In the genomic region with DNA sequence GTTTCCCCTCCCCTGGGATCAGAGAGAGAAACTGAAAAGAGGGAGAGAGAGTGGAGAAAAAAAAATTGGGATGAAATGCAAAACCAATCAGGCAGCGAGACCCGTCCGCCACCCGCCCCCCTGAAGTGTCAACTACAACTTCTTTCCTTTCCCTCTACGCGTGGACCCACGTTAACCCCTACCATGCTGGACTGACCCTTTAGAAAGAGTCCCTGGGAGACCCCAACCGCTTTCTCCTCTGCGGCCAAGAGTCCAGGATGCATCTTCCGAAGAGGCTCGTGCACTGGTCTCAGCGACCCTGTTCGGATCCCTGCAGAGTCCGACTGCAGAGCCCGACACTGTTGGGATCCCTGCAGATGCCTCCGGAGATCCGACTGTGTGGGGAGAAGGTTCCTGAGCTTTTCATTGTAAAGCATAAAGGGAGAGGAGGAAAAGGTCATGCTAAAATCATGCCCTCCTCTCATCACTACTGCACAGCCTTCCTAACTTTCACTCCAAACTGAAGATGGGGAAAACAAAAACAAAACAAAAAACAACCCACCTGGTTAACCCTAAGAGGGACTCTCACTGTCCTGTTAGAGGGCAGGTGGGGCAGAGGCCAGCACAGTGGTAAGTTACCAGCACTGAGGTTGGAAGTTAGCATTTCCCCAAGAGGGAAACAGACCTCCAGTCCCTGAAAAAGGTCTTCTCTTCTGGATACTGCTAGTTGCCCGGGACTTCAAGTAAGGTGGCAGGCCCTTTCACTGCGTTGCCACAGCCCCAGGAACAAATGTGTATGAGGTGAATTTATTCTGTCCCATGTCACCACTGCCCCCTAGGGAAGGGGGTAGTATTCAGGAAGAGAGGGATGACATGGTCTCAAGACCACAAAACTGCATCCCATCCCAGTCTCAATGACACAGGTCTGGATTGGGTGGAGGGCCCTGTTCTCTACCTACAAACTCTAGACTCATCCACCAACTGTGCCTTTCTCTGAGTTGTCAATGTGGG, we compare ENCODE assay signal across 11 cellular contexts. TPM values are rescaled to one million over a fixed set of nuclear protein-coding genes. Genes with fewer than 3 reads are reported as not detected.
DNase-seq lines count a peak whose midpoint lies in the region; ATAC-seq and TF ChIP-seq lines count a peak whose summit lies in the region.
"Had no signal": no experiment of that assay in that cellular context is flagged by ENCODE, and none has a peak within 500 bp of the region (broad histone marks: within the 10 kb centered on the region; RNA-seq: fewer than 3 reads in every experiment).

No MANE protein-coding gene starts in this region.

- no peaks in the 10 kb centered on the region for H3K9me3 ChIP-seq in transverse colon

- H2BK120ac ChIP-seq in mesendoderm (ENCODE audit: low read depth, low read length), result no peak overlapping the region

- H3K27ac ChIP-seq in mesendoderm (ENCODE audit: low read depth, low read length) (no peak overlapping the region), transverse colon (peak overlapping the region in 3 of 4 donors; percentile 50 to 72 (median 55))

- peak overlapping the region; percentile 48 for H3K4me3 Mint-ChIP-seq in activated T-cell treated with anti-CD3 and anti-CD28 coated beads, Interleukin-2, amount 50 U/mL, for 4 hours

- H3K18ac ChIP-seq in mesendoderm (ENCODE audit: low read length), result peak overlapping the region; percentile 61

- H3K9ac ChIP-seq in mesendoderm (ENCODE audit: low read length), result no peak overlapping the region

- H3K4ac ChIP-seq in mesendoderm (ENCODE audit: low read depth, low read length), result no peak overlapping the region

- no peak overlapping the region for H4K5ac ChIP-seq in mesendoderm (ENCODE audit: low read length)

- TF ChIP-seq EP300 in transverse colon (IDR thresholded peaks at IDR 0.05; ENCODE audit: low read depth), result no peak

- no peaks in the 10 kb centered on the region for H3K4me1 ChIP-seq in mesendoderm (ENCODE audit: control insufficient read depth, low read depth, low read length)
- peaks cover 0 to 16% (median 5%) of the 10 kb centered on the region in 4 donors for H3K4me1 ChIP-seq in transverse colon

- H3K4me2 ChIP-seq in mesendoderm (ENCODE audit: low read length), result peak overlapping the region; percentile 29

- peak overlapping the region; percentile 49 for H3K56ac ChIP-seq in mesendoderm (ENCODE audit: low read length)

- no peak for ATAC-seq in activated T-cell treated with anti-CD3 and anti-CD28 coated beads, Interleukin-2, amount 50 U/mL, for 4 hours
- no peak for ATAC-seq in HG02884 (IDR thresholded peaks at IDR 0.05; ENCODE audit: unreplicated experiment)

- H3K36me3 Mint-ChIP-seq in activated T-cell treated with anti-CD3 and anti-CD28 coated beads, Interleukin-2, amount 50 U/mL, for 4 hours (ENCODE audit: insufficient read depth), result no peaks in the 10 kb centered on the region
- H3K36me3 Mint-ChIP-seq: CD4-positive, CD25-positive, alpha-beta regulatory T cell had no signal

- no peak overlapping the region for H2BK15ac ChIP-seq in mesendoderm (replicated peaks; ENCODE audit: low read depth)

- H3K79me2 ChIP-seq in mesendoderm (ENCODE audit: control insufficient read depth, insufficient read depth, low read length), result no peaks in the 10 kb centered on the region

- H3K36me3 ChIP-seq in mesendoderm (ENCODE audit: control insufficient read depth, insufficient read depth, low read length) (no peaks in the 10 kb centered on the region), transverse colon (no peaks in the 10 kb centered on the region)

- no peak overlapping the region for H2BK5ac ChIP-seq in mesendoderm (ENCODE audit: low read length)

- H3K79me1 ChIP-seq in mesendoderm (ENCODE audit: low read length), result no peaks in the 10 kb centered on the region

- H3K27me3 ChIP-seq in mesendoderm (ENCODE audit: insufficient read depth, low read length, poor library complexity) (peaks cover 9% of the 10 kb centered on the region), transverse colon (peaks cover 51% of the 10 kb centered on the region)

- TF ChIP-seq CTCF in astrocyte of the cerebellum (IDR thresholded peaks at IDR 0.05; ENCODE audit: low read depth, low read length, missing control alignments), result no peak
- no peak for TF ChIP-seq CTCF in transverse colon (IDR thresholded peaks at IDR 0.05)

- H3K27me3 Mint-ChIP-seq in activated T-cell treated with anti-CD3 and anti-CD28 coated beads, Interleukin-2, amount 50 U/mL, for 4 hours (ENCODE audit: low read depth), result peaks cover 61% of the 10 kb centered on the region

- H3K23ac ChIP-seq in mesendoderm (ENCODE audit: low read length), result no peak overlapping the region

- no peak for DNase-seq in activated T-cell treated with anti-CD3 and anti-CD28 coated beads, Interleukin-2, amount 50 U/mL, for 4 hours
- DNase-seq in activated T-cell treated with anti-CD3 and anti-CD28 coated beads for 4 hours (no peak), astrocyte of the cerebellum (ENCODE audit: low read depth) (no peak), mesendoderm (no peak), transverse colon (no peak), GM19238 (ENCODE audit: insufficient read length, low spot score) (no peak), NOMO-1 (lab: John Stamatoyannopoulos, UW; ENCODE audit: unreplicated experiment in 2 of 2) (no peak)
- DNase-seq: CD4-positive, CD25-positive, alpha-beta regulatory T cell; NCI-H774 had no signal

- intact Hi-C loops in transverse colon (cut with DNase I; ENCODE audit: low total_unique reads), result loop anchor here (2.0 to 5.0 kb wide), 2 partner anchors 38 to 217 kb away; no protein-coding TSS in a partner anchor

- no peak for TF ChIP-seq POLR2A in transverse colon (IDR thresholded peaks at IDR 0.05)

- H3K4me1 Mint-ChIP-seq in activated T-cell treated with anti-CD3 and anti-CD28 coated beads, Interleukin-2, amount 50 U/mL, for 4 hours (ENCODE audit: low read depth), result peaks cover 14% of the 10 kb centered on the region

- WGBS in mesendoderm (ENCODE audit: extremely low coverage, insufficient coverage, low lambda C conversion rate), result no CpG with 5 or more reads among the region's 19 CpGs
- 27% methylated on average over 19 of the region's 19 CpGs; no CpG with 5 or more reads in 1 of the 2 donors for WGBS in transverse colon (ENCODE audit: low coverage in 1 of 2), 2 donors

- no peaks in the 10 kb centered on the region for H3K9me3 Mint-ChIP-seq in activated T-cell treated with anti-CD3 and anti-CD28 coated beads, Interleukin-2, amount 50 U/mL, for 4 hours

- H3K4me3 ChIP-seq in astrocyte of the cerebellum (ENCODE audit: low read depth, low read length) (peak overlapping the region; percentile 24), mesendoderm (ENCODE audit: low read length) (no peak overlapping the region), transverse colon (peak overlapping the region in 3 of 4 donors; percentile 31 to 57 (median 46))

- H4K8ac ChIP-seq in mesendoderm (ENCODE audit: low read depth, low read length), result no peak overlapping the region

- no peak overlapping the region for H2AK5ac ChIP-seq in mesendoderm (ENCODE audit: low read length)

- in situ Hi-C loops in astrocyte of the cerebellum (cut with HindIII; ENCODE audit: low sequenced_read_pairs) (no loop called here), transverse colon (cut with MboI; ENCODE audit: low pct_ligation_motif_present in 1 of 4, low pct_unique_long_range_greater_than_20kb in 1 of 4, low sequenced_read_pairs in 3 of 4) (loop anchor here in 3 of 4 donors (5.0 to 25.0 kb wide), 3 partner anchors 214 to 433 kb away; no protein-coding TSS in a partner anchor)

RNA-seq across cellular contexts. Expression of a gene that starts 0.6 kb away (rescaled TPM):
- under 1 TPM in 1 of 3 donors, not detected in 2; 0.08 TPM for total RNA-seq in activated T-cell treated with anti-CD3 and anti-CD28 coated beads, Interleukin-2, amount 50 U/mL, for 4 hours
- polyA plus RNA-seq in mesendoderm (2013, experiment 1 of 2), result 1.0 TPM
- 1.3 TPM for polyA plus RNA-seq in mesendoderm (2013, experiment 2 of 2)
- under 1 TPM in 3 of 4 donors, not detected in 1; 0.27 to 1.00 (median 0.95) TPM for total RNA-seq in transverse colon
- total RNA-seq: CD4-positive, CD25-positive, alpha-beta regulatory T cell; fibroblast of villous mesenchyme had no signal

RNA-seq across cellular contexts. Expression of a gene that starts 19.5 kb away (rescaled TPM):
- total RNA-seq in activated T-cell treated with anti-CD3 and anti-CD28 coated beads, Interleukin-2, amount 50 U/mL, for 4 hours, result not detected
- 2.5 TPM for polyA plus RNA-seq in mesendoderm (2013, experiment 1 of 2)
- 2.6 TPM for polyA plus RNA-seq in mesendoderm (2013, experiment 2 of 2)
- total RNA-seq in transverse colon, result 1 to 10 TPM; 1.6 to 8.2 (median 2.4) TPM
- total RNA-seq: CD4-positive, CD25-positive, alpha-beta regulatory T cell had no signal
- polyA plus RNA-seq: CD4-positive, CD25-positive, alpha-beta regulatory T cell had no signal
